In genomic region chr14:53336729-53337128, GRCh38 we compare ENCODE assay signal across 2 cellular contexts.
TF ChIP-seq lines count a peak whose summit lies in the region.

No MANE protein-coding gene starts in this region.

TF ChIP-seq in HepG2, 621 proteins besides CTCF, POLR2A, EP300 and RAD21 (continued from another document):
- peak; percentile 87 for TF ChIP-seq MAFF (IDR thresholded peaks at IDR 0.05; ENCODE audit: low read depth, low read length)
- no peak for TF ChIP-seq ZNF354B (CRISPR knock-in tag; IDR thresholded peaks at IDR 0.05)

TF ChIP-seq in K562, 482 proteins besides CTCF, POLR2A, EP300 and RAD21 (continued from another document):
- TF ChIP-seq CTCFL (IDR thresholded peaks at IDR 0.05; ENCODE audit: borderline replicate concordance, insufficient read depth, low read depth, low read length, poor library complexity, severe bottlenecking) (no peak), IRF2 (CRISPR knock-in tag; IDR thresholded peaks at IDR 0.05) (no peak), ZNF316 (IDR thresholded peaks at IDR 0.05) (peak; percentile 53), RCOR1 (IDR thresholded peaks at IDR 0.05; ENCODE audit: borderline replicate concordance in 1 of 2, low read depth in 2 of 2, low read length in 2 of 2) (no peak), CGGBP1 (CRISPR knock-in tag; IDR thresholded peaks at IDR 0.05) (no peak), POLR2AphosphoS5 (IDR thresholded peaks at IDR 0.05; ENCODE audit: control insufficient read depth, insufficient read depth, low read depth, low read length) (no peak), SREBF1 (IDR thresholded peaks at IDR 0.05; ENCODE audit: borderline replicate concordance, low read depth, low read length) (no peak), MAFF (IDR thresholded peaks at IDR 0.05; ENCODE audit: low read length) (peak; percentile 32; the same call in 1 of the 2 replicates), ZNF232 (CRISPR knock-in tag; IDR thresholded peaks at IDR 0.05) (no peak), HMG20A (CRISPR knock-in tag; conservative IDR thresholded peaks at IDR 0.05) (no peak), KDM2B (CRISPR knock-in tag; IDR thresholded peaks at IDR 0.05) (no peak), PRMT5 (CRISPR knock-in tag; IDR thresholded peaks at IDR 0.05) (no peak), C11orf30 (IDR thresholded peaks at IDR 0.05; ENCODE audit: low read depth) (peak; percentile 43; the same call in 1 of the 2 replicates), MAFG (tag; conservative IDR thresholded peaks at IDR 0.05) (0 out of 2 replicates have a peak, but pooled peaks have one; percentile 39)
- TF ChIP-seq, protein P1, sequence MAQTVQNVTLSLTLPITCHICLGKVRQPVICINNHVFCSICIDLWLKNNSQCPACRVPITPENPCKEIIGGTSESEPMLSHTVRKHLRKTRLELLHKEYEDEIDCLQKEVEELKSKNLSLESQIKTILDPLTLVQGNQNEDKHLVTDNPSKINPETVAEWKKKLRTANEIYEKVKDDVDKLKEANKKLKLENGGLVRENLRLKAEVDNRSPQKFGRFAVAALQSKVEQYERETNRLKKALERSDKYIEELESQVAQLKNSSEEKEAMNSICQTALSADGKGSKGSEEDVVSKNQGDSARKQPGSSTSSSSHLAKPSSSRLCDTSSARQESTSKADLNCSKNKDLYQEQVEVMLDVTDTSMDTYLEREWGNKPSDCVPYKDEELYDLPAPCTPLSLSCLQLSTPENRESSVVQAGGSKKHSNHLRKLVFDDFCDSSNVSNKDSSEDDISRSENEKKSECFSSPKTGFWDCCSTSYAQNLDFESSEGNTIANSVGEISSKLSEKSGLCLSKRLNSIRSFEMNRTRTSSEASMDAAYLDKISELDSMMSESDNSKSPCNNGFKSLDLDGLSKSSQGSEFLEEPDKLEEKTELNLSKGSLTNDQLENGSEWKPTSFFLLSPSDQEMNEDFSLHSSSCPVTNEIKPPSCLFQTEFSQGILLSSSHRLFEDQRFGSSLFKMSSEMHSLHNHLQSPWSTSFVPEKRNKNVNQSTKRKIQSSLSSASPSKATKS (CRISPR knock-in tag; IDR thresholded peaks at IDR 0.05) = no peak
- TF ChIP-seq, protein P2, sequence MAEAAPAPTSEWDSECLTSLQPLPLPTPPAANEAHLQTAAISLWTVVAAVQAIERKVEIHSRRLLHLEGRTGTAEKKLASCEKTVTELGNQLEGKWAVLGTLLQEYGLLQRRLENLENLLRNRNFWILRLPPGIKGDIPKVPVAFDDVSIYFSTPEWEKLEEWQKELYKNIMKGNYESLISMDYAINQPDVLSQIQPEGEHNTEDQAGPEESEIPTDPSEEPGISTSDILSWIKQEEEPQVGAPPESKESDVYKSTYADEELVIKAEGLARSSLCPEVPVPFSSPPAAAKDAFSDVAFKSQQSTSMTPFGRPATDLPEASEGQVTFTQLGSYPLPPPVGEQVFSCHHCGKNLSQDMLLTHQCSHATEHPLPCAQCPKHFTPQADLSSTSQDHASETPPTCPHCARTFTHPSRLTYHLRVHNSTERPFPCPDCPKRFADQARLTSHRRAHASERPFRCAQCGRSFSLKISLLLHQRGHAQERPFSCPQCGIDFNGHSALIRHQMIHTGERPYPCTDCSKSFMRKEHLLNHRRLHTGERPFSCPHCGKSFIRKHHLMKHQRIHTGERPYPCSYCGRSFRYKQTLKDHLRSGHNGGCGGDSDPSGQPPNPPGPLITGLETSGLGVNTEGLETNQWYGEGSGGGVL (CRISPR knock-in tag; IDR thresholded peaks at IDR 0.05) = no peak
- TF ChIP-seq, protein P3, sequence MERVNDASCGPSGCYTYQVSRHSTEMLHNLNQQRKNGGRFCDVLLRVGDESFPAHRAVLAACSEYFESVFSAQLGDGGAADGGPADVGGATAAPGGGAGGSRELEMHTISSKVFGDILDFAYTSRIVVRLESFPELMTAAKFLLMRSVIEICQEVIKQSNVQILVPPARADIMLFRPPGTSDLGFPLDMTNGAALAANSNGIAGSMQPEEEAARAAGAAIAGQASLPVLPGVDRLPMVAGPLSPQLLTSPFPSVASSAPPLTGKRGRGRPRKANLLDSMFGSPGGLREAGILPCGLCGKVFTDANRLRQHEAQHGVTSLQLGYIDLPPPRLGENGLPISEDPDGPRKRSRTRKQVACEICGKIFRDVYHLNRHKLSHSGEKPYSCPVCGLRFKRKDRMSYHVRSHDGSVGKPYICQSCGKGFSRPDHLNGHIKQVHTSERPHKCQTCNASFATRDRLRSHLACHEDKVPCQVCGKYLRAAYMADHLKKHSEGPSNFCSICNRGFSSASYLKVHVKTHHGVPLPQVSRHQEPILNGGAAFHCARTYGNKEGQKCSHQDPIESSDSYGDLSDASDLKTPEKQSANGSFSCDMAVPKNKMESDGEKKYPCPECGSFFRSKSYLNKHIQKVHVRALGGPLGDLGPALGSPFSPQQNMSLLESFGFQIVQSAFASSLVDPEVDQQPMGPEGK (CRISPR knock-in tag; IDR thresholded peaks at IDR 0.05; ENCODE audit: borderline replicate concordance) = no peak
